Comparison of ENCODE assay signal across 8 cellular contexts in the genomic region with DNA sequence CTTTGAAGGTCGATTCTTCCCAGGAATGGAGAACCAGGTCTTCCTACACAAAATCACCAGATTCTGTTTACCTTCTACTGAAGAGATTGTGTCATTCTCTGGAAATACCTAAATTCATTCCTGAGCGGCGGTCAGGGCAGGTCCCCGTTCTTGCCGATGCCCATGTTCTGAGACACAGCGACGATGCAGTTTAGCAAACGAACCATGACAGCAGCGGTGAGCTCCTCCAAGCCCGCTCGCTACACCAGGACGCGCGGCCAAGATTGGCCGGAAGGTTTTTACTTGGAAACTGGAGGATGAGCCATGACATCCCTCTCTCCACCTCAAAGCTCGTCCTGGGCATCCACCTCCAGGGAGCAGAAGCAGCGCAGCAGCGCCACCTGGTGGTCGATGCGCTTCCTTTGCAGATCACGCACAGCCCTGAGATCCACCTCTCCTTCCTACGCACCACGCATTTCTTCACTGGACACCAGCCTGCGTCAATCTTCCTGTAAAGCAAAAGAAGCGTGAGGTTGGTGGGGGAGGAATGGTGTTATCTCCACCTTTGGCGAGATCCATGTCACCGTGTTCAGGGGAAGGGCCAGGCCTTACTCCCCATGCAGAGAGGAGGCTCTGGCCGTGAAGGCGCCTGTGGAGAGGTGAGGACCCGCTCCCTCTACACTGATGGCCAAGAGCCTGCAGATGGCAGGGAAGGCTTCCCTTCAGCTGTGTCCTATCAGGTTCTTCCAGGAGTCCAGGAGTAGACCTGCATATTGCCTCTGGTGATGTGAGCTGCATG. TPM values are rescaled to one million over a fixed set of nuclear protein-coding genes. Genes with fewer than 3 reads are reported as not detected.
DNase-seq lines count a peak whose midpoint lies in the region; ATAC-seq and TF ChIP-seq lines count a peak whose summit lies in the region.

No MANE protein-coding gene starts in this region.

- H3K27me3 ChIP-seq in effector memory CD4-positive, alpha-beta T cell (replicated peaks; ENCODE audit: control insufficient read depth, insufficient read depth, low read length, poor library complexity, severe bottlenecking) = no peaks in the 10 kb centered on the region
- H3K27me3 ChIP-seq in mesendoderm (ENCODE audit: insufficient read depth, low read length, poor library complexity) = no peaks in the 10 kb centered on the region

- H3K36me3 ChIP-seq in effector memory CD4-positive, alpha-beta T cell (ENCODE audit: control insufficient read depth, insufficient read depth, low read length) = no peaks in the 10 kb centered on the region
- H3K36me3 ChIP-seq in mesendoderm (ENCODE audit: control insufficient read depth, insufficient read depth, low read length) = no peaks in the 10 kb centered on the region

- no peaks in the 10 kb centered on the region for H3K79me2 ChIP-seq in mesendoderm (ENCODE audit: control insufficient read depth, insufficient read depth, low read length)

- DNase-seq in 8988T (peak; percentile 66), NCI-H82 (lab: John Stamatoyannopoulos, UW) (peak; percentile 91), mesendoderm (peak; percentile 94)
- DNase-seq in activated CD8-positive, alpha-beta memory T cell treated with anti-CD3 and anti-CD28 coated beads for 1 hour (ENCODE audit: extremely low read depth in 1 of 2, low read depth in 1 of 2) = peak; percentile 57 to 85
- peak; percentile 76 to 83 (median 77) for DNase-seq in effector memory CD4-positive, alpha-beta T cell
- DNase-seq in stimulated activated CD8-positive, alpha-beta memory T cell treated with anti-CD3 and anti-CD28 coated beads, Interleukin-12 subunit alpha, Interleukin-12 subunit beta, amount 100 ng/mL, for 4 hours (ENCODE audit: low read depth) = peak; percentile 70

- no peaks in the 10 kb centered on the region for H3K9me3 ChIP-seq in effector memory CD4-positive, alpha-beta T cell (ENCODE audit: control insufficient read depth, low read length)

- peak overlapping the region; percentile 48 for H3K4me3 ChIP-seq in effector memory CD4-positive, alpha-beta T cell (ENCODE audit: insufficient read depth, low read depth, low read length, poor library complexity, severe bottlenecking)
- no peak overlapping the region for H3K4me3 ChIP-seq in mesendoderm (ENCODE audit: low read length)

- H3K18ac ChIP-seq in mesendoderm (ENCODE audit: low read length) = no peak overlapping the region

- H3K4me2 ChIP-seq in mesendoderm (ENCODE audit: low read length) = peak overlapping the region; percentile 19

- no peak overlapping the region for H3K27ac ChIP-seq in effector memory CD4-positive, alpha-beta T cell (ENCODE audit: insufficient read depth, low read length, poor library complexity, severe bottlenecking)
- no peak overlapping the region for H3K27ac ChIP-seq in mesendoderm (ENCODE audit: low read depth, low read length)

- H3K4ac ChIP-seq in mesendoderm (ENCODE audit: low read depth, low read length) = no peak overlapping the region

- ATAC-seq in GM18505 (IDR thresholded peaks at IDR 0.05; ENCODE audit: unreplicated experiment) (peak; percentile 70), HG03439 (IDR thresholded peaks at IDR 0.05; ENCODE audit: unreplicated experiment) (peak; percentile 81)

- H2AK5ac ChIP-seq in mesendoderm (ENCODE audit: low read length) = no peak overlapping the region

- no peak overlapping the region for H3K23ac ChIP-seq in mesendoderm (ENCODE audit: low read length)

- no peak for TF ChIP-seq POLR2A in GM18505 (IDR thresholded peaks at IDR 0.05; ENCODE audit: borderline replicate concordance, extremely low read depth, insufficient read depth, insufficient read length)

- H3K79me1 ChIP-seq in mesendoderm (ENCODE audit: low read length) = no peaks in the 10 kb centered on the region

- no peak overlapping the region for H2BK15ac ChIP-seq in mesendoderm (replicated peaks; ENCODE audit: low read depth)

- H2BK120ac ChIP-seq in mesendoderm (ENCODE audit: low read depth, low read length) = no peak overlapping the region

- H4K5ac ChIP-seq in mesendoderm (ENCODE audit: low read length) = no peak overlapping the region

- H4K8ac ChIP-seq in mesendoderm (ENCODE audit: low read depth, low read length) = no peak overlapping the region

- H3K9ac ChIP-seq in mesendoderm (ENCODE audit: low read length) = no peak overlapping the region

- no CpG with 5 or more reads among the region's 30 CpGs for WGBS in mesendoderm (ENCODE audit: extremely low coverage, insufficient coverage, low lambda C conversion rate)

- H2BK5ac ChIP-seq in mesendoderm (ENCODE audit: low read length) = no peak overlapping the region

- peaks cover 3% of the 10 kb centered on the region for H3K4me1 ChIP-seq in effector memory CD4-positive, alpha-beta T cell (ENCODE audit: control insufficient read depth, insufficient read depth, low read length, poor library complexity, severe bottlenecking)
- no peaks in the 10 kb centered on the region for H3K4me1 ChIP-seq in mesendoderm (ENCODE audit: control insufficient read depth, low read depth, low read length)

- H3K56ac ChIP-seq in mesendoderm (ENCODE audit: low read length) = peak overlapping the region; percentile 30

RNA-seq across cellular contexts. Expression of a gene that starts 9.9 kb away (rescaled TPM):
- polyA plus RNA-seq in mesendoderm (2013, experiment 1 of 2) = 28.6 TPM
- 28.5 TPM for polyA plus RNA-seq in mesendoderm (2013, experiment 2 of 2)

RNA-seq across cellular contexts. Expression of a gene that starts 36.5 kb away (rescaled TPM):
- polyA plus RNA-seq in mesendoderm (2013, experiment 1 of 2) = 9.6 TPM
- polyA plus RNA-seq in mesendoderm (2013, experiment 2 of 2) = 10.0 TPM
